Comparison of ENCODE assay signal across 22 cellular contexts in the genomic region with DNA sequence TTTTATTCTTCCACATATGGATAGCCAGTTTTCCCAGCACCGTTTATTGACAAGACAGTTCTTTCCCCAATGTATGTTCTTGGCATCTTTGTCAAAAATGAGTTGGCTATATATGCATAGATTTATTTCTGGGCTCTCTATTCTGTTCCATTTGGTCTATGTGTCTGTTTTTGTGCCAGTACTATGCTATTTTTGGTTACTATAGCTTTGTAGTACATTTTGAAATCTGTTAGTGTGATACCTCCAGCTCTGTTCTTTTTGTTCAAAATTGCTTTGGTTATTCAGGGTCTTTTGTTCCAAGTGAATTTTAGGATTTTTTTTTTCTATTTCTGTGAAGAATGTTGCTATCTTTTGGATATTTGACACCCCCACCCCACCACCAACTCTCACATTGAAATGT. TPM values are rescaled to one million over a fixed set of nuclear protein-coding genes. Genes with fewer than 3 reads are reported as not detected.
A peak's percentile ranks its signal among the peaks of the same experiment; 100 is the strongest.
DNase-seq lines count a peak whose midpoint lies in the region; ATAC-seq and TF ChIP-seq lines count a peak whose summit lies in the region.
"Had no signal": no experiment of that assay in that cellular context is flagged by ENCODE, and none has a peak within 500 bp of the region (broad histone marks: within the 10 kb centered on the region; RNA-seq: fewer than 3 reads in every experiment).

No MANE protein-coding gene starts in this region.

- no peaks in the 10 kb centered on the region for H3K9me3 Mint-ChIP-seq in neural progenitor cell

- no peaks in the 10 kb centered on the region for H3K79me2 ChIP-seq in neural progenitor cell (ENCODE audit: low read depth)

- H3K36me3 ChIP-seq in neural progenitor cell: no peaks in the 10 kb centered on the region
- H3K36me3 ChIP-seq: BLaER1 treated with 17β-estradiol and CSF1 and Interleukin-3, amounts not matched to agents 10 nM and 100 nM had no signal

- no peaks in the 10 kb centered on the region for H3F3A ChIP-seq in neural progenitor cell (ENCODE audit: low read depth)

- no peak for TF ChIP-seq CTCF in neural progenitor cell (IDR thresholded peaks at IDR 0.05)

- no peaks in the 10 kb centered on the region for H3K4me1 ChIP-seq in neural progenitor cell
- H3K4me1 ChIP-seq: A549; BLaER1 treated with 17β-estradiol and CSF1 and Interleukin-3, amounts not matched to agents 10 nM and 100 nM; Caco-2 had no signal

- no peaks in the 10 kb centered on the region for H3K9me3 ChIP-seq in neural progenitor cell (ENCODE audit: low read depth)
- H3K9me3 ChIP-seq: A549 had no signal

- H4K20me1 ChIP-seq in neural progenitor cell (ENCODE audit: low read depth): no peaks in the 10 kb centered on the region
- H4K20me1 ChIP-seq: BLaER1 treated with 17β-estradiol and CSF1 and Interleukin-3, amounts not matched to agents 10 nM and 100 nM had no signal

- no peaks in the 10 kb centered on the region for H3K27me3 ChIP-seq in neural progenitor cell
- H3K27me3 ChIP-seq: BLaER1 treated with 17β-estradiol and CSF1 and Interleukin-3, amounts not matched to agents 10 nM and 100 nM had no signal

- H3K36me3 Mint-ChIP-seq in neural progenitor cell: no peaks in the 10 kb centered on the region
- H3K36me3 Mint-ChIP-seq: CD8-positive, alpha-beta T cell had no signal

- no peaks in the 10 kb centered on the region for H3K4me1 Mint-ChIP-seq in neural progenitor cell
- H3K4me1 Mint-ChIP-seq: B cell had no signal

- no peak overlapping the region for H3K9ac ChIP-seq in neural progenitor cell
- H3K9ac ChIP-seq: BLaER1 treated with 17β-estradiol and CSF1 and Interleukin-3, amounts not matched to agents 10 nM and 100 nM had no signal

- H3K4me3 Mint-ChIP-seq in neural progenitor cell: no peak overlapping the region
- H3K4me3 Mint-ChIP-seq: B cell; CD4-positive, alpha-beta T cell; CD8-positive, alpha-beta T cell had no signal

- no peak overlapping the region for H3K27ac ChIP-seq in neural progenitor cell
- H3K27ac ChIP-seq: 22Rv1; A549; BLaER1 treated with 17β-estradiol and CSF1 and Interleukin-3, amounts not matched to agents 10 nM and 100 nM; C4-2B had no signal

- in situ Hi-C loops in G401 (cut with HindIII; ENCODE audit: low sequenced_read_pairs): no loop called here

- DNase-seq in G401 (ENCODE audit: low spot score) (peak; percentile 50), NCI-H446 treated with DMSO at 0.1 percent for 48 hours (lab: John Stamatoyannopoulos, UW) (peak; percentile 43), inferior parietal cortex (ENCODE audit: extremely low spot score) (peak; percentile 53), neural progenitor cell (ENCODE audit: low spot score) (no peak), hepatic stellate cell (ENCODE audit: low spot score) (no peak), NCI-H1417 treated with DMSO at 0.1 percent for 48 hours (lab: John Stamatoyannopoulos, UW) (no peak), NCI-H2171 (lab: John Stamatoyannopoulos, UW) (no peak)
- DNase-seq: AML-193; Caco-2; Calu3; CD4-positive, alpha-beta T cell; CD8-positive, alpha-beta T cell; DMS79 treated with DMSO at 0.1 percent for 48 hours; GDM1 had no signal

- H3K4me2 ChIP-seq in neural progenitor cell: no peak overlapping the region
- H3K4me2 ChIP-seq: A549; BLaER1 treated with 17β-estradiol and CSF1 and Interleukin-3, amounts not matched to agents 10 nM and 100 nM had no signal

- no peak overlapping the region for H3K4me3 ChIP-seq in neural progenitor cell
- H3K4me3 ChIP-seq: A549; BLaER1 treated with 17β-estradiol and CSF1 and Interleukin-3, amounts not matched to agents 10 nM and 100 nM; GM12878 had no signal

- peak overlapping the region; percentile 5 for H2AFZ ChIP-seq in neural progenitor cell (replicated peaks)

- peaks cover 4% of the 10 kb centered on the region for H3K27me3 Mint-ChIP-seq in neural progenitor cell (ENCODE audit: insufficient read depth, low read depth)
- H3K27me3 Mint-ChIP-seq: CD4-positive, alpha-beta T cell had no signal

- no peak for ATAC-seq in GM18517 (IDR thresholded peaks at IDR 0.05; ENCODE audit: unreplicated experiment)
- ATAC-seq: A549; CD8-positive, alpha-beta T cell; GM12878 had no signal

- no peak overlapping the region for H3K27ac Mint-ChIP-seq in neural progenitor cell
- H3K27ac Mint-ChIP-seq: B cell; CD4-positive, alpha-beta T cell; CD8-positive, alpha-beta T cell had no signal

RNA-seq across cellular contexts. Expression of a gene that starts 54.6 kb away (rescaled TPM):
- not detected in 2 replicates for total RNA-seq in G401 (2014; rRNA removed; shearing (Covaris generic))
- not detected in 2 replicates for total RNA-seq in neural progenitor cell (ENCODE audit: low replicate concordance)
- total RNA-seq: A172; B cell; Caco-2; Calu3; CD4-positive, alpha-beta T cell; CD8-positive, alpha-beta T cell; GM12878 had no signal

Comparison
In these comparisons a context has a peak if more than half of its experiments do, and no peak if none do; other contexts are left out.
1. DNase-seq: peak in G401 (single experiment), NCI-H446 treated with DMSO at 0.1 percent for 48 hours (single experiment) and inferior parietal cortex (single experiment); none in neural progenitor cell (single experiment), hepatic stellate cell (single experiment), NCI-H1417 treated with DMSO at 0.1 percent for 48 hours (single experiment) and NCI-H2171 (single experiment).